12 cellular contexts compared by ENCODE assay signal in the genomic region with DNA sequence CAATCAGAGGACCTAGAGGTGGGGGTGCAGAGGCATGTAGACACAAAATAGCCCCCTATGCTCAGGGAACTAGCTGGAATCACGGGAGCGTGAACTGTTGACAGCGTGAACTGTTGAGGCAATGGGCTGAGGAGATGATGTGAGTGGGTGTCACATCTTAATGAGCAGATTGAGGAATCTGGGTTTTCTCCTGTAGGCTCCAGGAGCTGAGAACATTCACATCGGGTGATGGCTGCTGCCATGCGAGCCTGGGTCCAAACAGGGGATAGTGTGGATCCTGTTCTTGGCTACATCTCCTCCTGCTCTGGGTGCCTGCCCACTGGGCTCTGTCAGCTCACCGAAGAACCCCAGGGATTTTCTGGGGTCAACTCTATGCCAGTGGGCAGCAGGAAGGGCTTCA. TPM values are rescaled to one million over a fixed set of nuclear protein-coding genes. Genes with fewer than 3 reads are reported as not detected.
DNase-seq lines count a peak whose midpoint lies in the region; ATAC-seq, FAIRE-seq and TF ChIP-seq lines count a peak whose summit lies in the region.
"Had no signal": no experiment of that assay in that cellular context is flagged by ENCODE, and none has a peak within 500 bp of the region (broad histone marks: within the 10 kb centered on the region; RNA-seq: fewer than 3 reads in every experiment).

No MANE protein-coding gene starts in this region.

- peak overlapping the region; percentile 68; the same call in 1 of the 2 replicates for H3K4me3 ChIP-seq in MG63
- no peak overlapping the region for H3K4me3 ChIP-seq in brain microvascular endothelial cell (ENCODE audit: low read depth, low read length)
- no peak overlapping the region for H3K4me3 ChIP-seq in keratinocyte (ENCODE audit: control insufficient read depth in 2 of 3, extremely low read depth in 1 of 3, insufficient read depth in 2 of 3, low read depth in 1 of 3, low read length in 3 of 3)
- no peak overlapping the region for H3K4me3 ChIP-seq in prostate gland
- H3K4me3 ChIP-seq: upper lobe of right lung had no signal

- in situ Hi-C loops in brain microvascular endothelial cell (cut with HindIII; ENCODE audit: low pct_ligation_motif_present, low sequenced_read_pairs), result no loop called here

- no peak for DNase-seq in MG63
- no peak for DNase-seq in brain microvascular endothelial cell
- no peak for DNase-seq in keratinocyte (ENCODE audit: low read depth, low spot score)
- no peak for DNase-seq in HuH-7 (ENCODE audit: low spot score)
- DNase-seq in prostate gland (ENCODE audit: low spot score), result no peak
- DNase-seq in activated naive CD8-positive, alpha-beta T cell treated with anti-CD3 and anti-CD28 coated beads, Interleukin-2, amount 50 U/mL, for 24 hours, result no peak
- no peak for DNase-seq in iPS-NIHi11 (ENCODE audit: low spot score)
- DNase-seq: NCI-H2081, upper lobe of right lung had no signal

- H3K9ac ChIP-seq in keratinocyte (ENCODE audit: control insufficient read depth, extremely low read depth, insufficient read depth, low read length), result peak overlapping the region; percentile 20

- H3K36me3 ChIP-seq in MG63 (peaks cover 34% of the 10 kb centered on the region), brain microvascular endothelial cell (replicated peaks) (peaks cover 13% of the 10 kb centered on the region), keratinocyte (ENCODE audit: control insufficient read depth in 2 of 2, extremely low read depth in 1 of 2, insufficient read depth in 2 of 2, low read length in 2 of 2) (peaks cover 6 to 7% of the 10 kb centered on the region in 2 experiments), prostate gland (no peaks in the 10 kb centered on the region)
- H3K36me3 ChIP-seq: upper lobe of right lung had no signal

- peaks cover 5% of the 10 kb centered on the region for H3K79me2 ChIP-seq in keratinocyte (ENCODE audit: control insufficient read depth, insufficient read depth, low read length)

- peaks cover 2% of the 10 kb centered on the region for H3K4me1 Mint-ChIP-seq in activated naive CD8-positive, alpha-beta T cell treated with anti-CD3 and anti-CD28 coated beads, Interleukin-2, amount 50 U/mL, for 24 hours

- FAIRE-seq in keratinocyte (lab: Jason Lieb, UNC), result peak; percentile 49
- FAIRE-seq: islet of Langerhans had no signal

- no peaks in the 10 kb centered on the region for H3K36me3 Mint-ChIP-seq in activated naive CD8-positive, alpha-beta T cell treated with anti-CD3 and anti-CD28 coated beads, Interleukin-2, amount 50 U/mL, for 24 hours (ENCODE audit: low read depth)

- no peak for TF ChIP-seq CTCF in brain microvascular endothelial cell (IDR thresholded peaks at IDR 0.05; ENCODE audit: low read depth, low read length, missing control alignments)
- no peak for TF ChIP-seq CTCF in keratinocyte (optimal IDR thresholded peaks at IDR 0.05 in 1 of 3, IDR thresholded peaks at IDR 0.05 in 1 of 3, conservative IDR thresholded peaks at IDR 0.05 in 1 of 3; ENCODE audit: extremely low read depth in 1 of 3, insufficient read depth in 2 of 3, low read length in 3 of 3)
- no peak for TF ChIP-seq CTCF in prostate gland (IDR thresholded peaks at IDR 0.05)

- WGBS in prostate gland, result 98% methylated on average over 6 of the region's 6 CpGs

- H3K9me3 Mint-ChIP-seq in activated naive CD8-positive, alpha-beta T cell treated with anti-CD3 and anti-CD28 coated beads, Interleukin-2, amount 50 U/mL, for 24 hours, result no peaks in the 10 kb centered on the region
- H3K9me3 Mint-ChIP-seq: T-helper 2 cell treated with Interferon-gamma antibody and Interleukin-4, amounts not matched to agents 5 μg/mL and 100 μg/mL, for 36 hours had no signal

- intact Hi-C loops in prostate gland (cut with DNase I), result no loop called here

- H3K9me1 ChIP-seq in keratinocyte (ENCODE audit: control insufficient read depth, extremely low read depth, insufficient read depth, low read length), result no peaks in the 10 kb centered on the region

- no peak for ATAC-seq in activated naive CD8-positive, alpha-beta T cell treated with anti-CD3 and anti-CD28 coated beads, Interleukin-2, amount 50 U/mL, for 24 hours
- ATAC-seq: upper lobe of right lung had no signal

- H2AFZ ChIP-seq in keratinocyte (ENCODE audit: control insufficient read depth, low read length), result no peak overlapping the region

- H3K9me3 ChIP-seq in MG63 (no peaks in the 10 kb centered on the region), keratinocyte (ENCODE audit: control insufficient read depth, low read depth, low read length) (no peaks in the 10 kb centered on the region), prostate gland (no peaks in the 10 kb centered on the region)
- H3K9me3 ChIP-seq: upper lobe of right lung had no signal

- no peaks in the 10 kb centered on the region for H3K27me3 ChIP-seq in MG63
- no peaks in the 10 kb centered on the region for H3K27me3 ChIP-seq in brain microvascular endothelial cell (replicated peaks)
- no peaks in the 10 kb centered on the region for H3K27me3 ChIP-seq in keratinocyte (ENCODE audit: control insufficient read depth, extremely low read depth, insufficient read depth, low read length)
- H3K27me3 ChIP-seq in prostate gland (replicated peaks; ENCODE audit: insufficient read depth), result no peaks in the 10 kb centered on the region

- H3K27ac ChIP-seq in brain microvascular endothelial cell, result peak overlapping the region; percentile 94
- H3K27ac ChIP-seq in keratinocyte (ENCODE audit: control insufficient read depth, insufficient read depth, low read length), result peak overlapping the region; percentile 82
- H3K27ac ChIP-seq in temporal lobe (ENCODE audit: low read depth, low read length), result peak overlapping the region; percentile 100
- no peak overlapping the region for H3K27ac ChIP-seq in prostate gland
- H3K27ac ChIP-seq: upper lobe of right lung had no signal

- peaks cover 31% of the 10 kb centered on the region for H3K4me1 ChIP-seq in keratinocyte (ENCODE audit: control insufficient read depth, extremely low read depth, insufficient read depth, low read length)
- no peaks in the 10 kb centered on the region for H3K4me1 ChIP-seq in prostate gland (replicated peaks)

- peak overlapping the region; percentile 55 for H3K4me2 ChIP-seq in keratinocyte (ENCODE audit: control insufficient read depth, extremely low read depth, insufficient read depth, low read depth, low read length)

- H4K20me1 ChIP-seq in keratinocyte (ENCODE audit: control insufficient read depth, extremely low read depth, insufficient read depth, low read length), result no peaks in the 10 kb centered on the region

- peaks cover 52% of the 10 kb centered on the region for H3K27me3 Mint-ChIP-seq in activated naive CD8-positive, alpha-beta T cell treated with anti-CD3 and anti-CD28 coated beads, Interleukin-2, amount 50 U/mL, for 24 hours

- no peak overlapping the region for H3K4me3 Mint-ChIP-seq in activated naive CD8-positive, alpha-beta T cell treated with anti-CD3 and anti-CD28 coated beads, Interleukin-2, amount 50 U/mL, for 24 hours
- H3K4me3 Mint-ChIP-seq: T-helper 2 cell treated with Interferon-gamma antibody and Interleukin-4, amounts not matched to agents 5 μg/mL and 100 μg/mL, for 36 hours had no signal

- H3K27ac Mint-ChIP-seq in activated naive CD8-positive, alpha-beta T cell treated with anti-CD3 and anti-CD28 coated beads, Interleukin-2, amount 50 U/mL, for 24 hours, result no peak overlapping the region
- H3K27ac Mint-ChIP-seq: T-helper 2 cell treated with Interferon-gamma antibody and Interleukin-4, amounts not matched to agents 5 μg/mL and 100 μg/mL, for 36 hours had no signal

- TF ChIP-seq POLR2A in prostate gland (IDR thresholded peaks at IDR 0.05), result no peak

- dilution Hi-C loops in keratinocyte (cut with MboI; ENCODE audit: extremely low pct_ligation_motif_present, low sequenced_read_pairs), result no loop called here

RNA-seq across cellular contexts. Expression of a gene that starts 2.1 kb away (rescaled TPM):
- total RNA-seq in MG63 (2014; rRNA removed; shearing (Covaris generic); ENCODE audit: low replicate concordance), result 62.8 and 116 TPM in 2 replicates
- 36.5 to 72.9 TPM (median 66.1 TPM) in 3 replicates for polyA plus RNA-seq in keratinocyte
- polyA plus RNA-seq in keratinocyte (2011; ENCODE audit: low read depth), result 17.7 TPM
- 49.2 and 50.8 TPM in 2 replicates for polyA plus RNA-seq in keratinocyte (2011; cell fraction: cytosol; rRNA removed)
- 25.6 and 28.6 TPM in 2 replicates for polyA plus RNA-seq in keratinocyte (2011; cell fraction: nucleus; rRNA removed)
- polyA plus RNA-seq in keratinocyte (2012; ENCODE audit: low replicate concordance), result 19.8 and 46.5 TPM in 2 replicates
- polyA minus RNA-seq in keratinocyte, result 13.6 to 32.4 TPM (median 25.3 TPM) in 3 replicates
- polyA minus RNA-seq in keratinocyte (2011; cell fraction: cytosol; rRNA and poly(A)+ RNA removed), result 23.6 TPM
- 7.1 TPM in 2 replicates for polyA minus RNA-seq in keratinocyte (2011; cell fraction: nucleus; rRNA and poly(A)+ RNA removed)
- total RNA-seq in temporal lobe (10.8 TPM), prostate gland (10 to 100 TPM; 24.6 to 43.3 TPM)

RNA-seq across cellular contexts. Expression of a gene that starts 40.3 kb away (rescaled TPM):
- total RNA-seq in MG63 (2014; rRNA removed; shearing (Covaris generic); ENCODE audit: low replicate concordance), result 5.6 and 8.9 TPM in 2 replicates
- 1.8 to 3.1 TPM (median 2.5 TPM) in 3 replicates for polyA plus RNA-seq in keratinocyte
- polyA plus RNA-seq in keratinocyte (2011; ENCODE audit: low read depth), result 2.4 TPM
- 1.8 and 3.0 TPM in 2 replicates for polyA plus RNA-seq in keratinocyte (2011; cell fraction: cytosol; rRNA removed)
- polyA plus RNA-seq in keratinocyte (2011; cell fraction: nucleus; rRNA removed), result 1.5 and 1.7 TPM in 2 replicates
- 1.1 and 1.5 TPM in 2 replicates for polyA plus RNA-seq in keratinocyte (2012; ENCODE audit: low replicate concordance)
- 0.16 to 1.2 TPM (median 0.69 TPM) in 3 replicates for polyA minus RNA-seq in keratinocyte
- 3.5 TPM for polyA minus RNA-seq in keratinocyte (2011; cell fraction: cytosol; rRNA and poly(A)+ RNA removed)
- polyA minus RNA-seq in keratinocyte (2011; cell fraction: nucleus; rRNA and poly(A)+ RNA removed), result 0.84 and 0.85 TPM in 2 replicates
- total RNA-seq in temporal lobe (3.9 TPM), prostate gland (1 to 10 TPM; 3.2 to 6.6 TPM)

RNA-seq across cellular contexts. Expression of a gene that starts 40.7 kb away (rescaled TPM):
- 8.3 and 18.1 TPM in 2 replicates for total RNA-seq in MG63 (2014; rRNA removed; shearing (Covaris generic); ENCODE audit: low replicate concordance)
- 7.1 to 9.9 TPM (median 7.9 TPM) in 3 replicates for polyA plus RNA-seq in keratinocyte
- polyA plus RNA-seq in keratinocyte (2011; ENCODE audit: low read depth), result 3.8 TPM
- polyA plus RNA-seq in keratinocyte (2011; cell fraction: cytosol; rRNA removed), result 6.1 and 10.4 TPM in 2 replicates
- polyA plus RNA-seq in keratinocyte (2011; cell fraction: nucleus; rRNA removed), result 8.5 and 10.8 TPM in 2 replicates
- 5.2 and 9.2 TPM in 2 replicates for polyA plus RNA-seq in keratinocyte (2012; ENCODE audit: low replicate concordance)
- 4.5 to 11.1 TPM (median 8.0 TPM) in 3 replicates for polyA minus RNA-seq in keratinocyte
- polyA minus RNA-seq in keratinocyte (2011; cell fraction: cytosol; rRNA and poly(A)+ RNA removed), result 5.0 TPM
- polyA minus RNA-seq in keratinocyte (2011; cell fraction: nucleus; rRNA and poly(A)+ RNA removed), result 7.0 and 18.8 TPM in 2 replicates
- 95.6 TPM for total RNA-seq in temporal lobe
- total RNA-seq in prostate gland, result 10 to 100 TPM in 1 of 2 donors, 1 to 10 TPM in 1; 9.8 to 13.3 TPM

Comparison
In these comparisons a context has a peak if more than half of its experiments do, and no peak if none do; other contexts are left out.
1. H3K27ac ChIP-seq: peak in brain microvascular endothelial cell (single experiment), keratinocyte (single experiment) and temporal lobe (single experiment); none in prostate gland (0 of 2).